In genomic region chr19:45792482-45793177, GRCh38 we compare ENCODE assay signal across 1 cellular context.
TF ChIP-seq lines count a peak whose summit lies in the region.

DMWD (minus strand) TSS chr19:45792845; CDS start chr19:45792756, 89 bp downstream.

TF ChIP-seq in WTC11, 78 proteins besides CTCF, POLR2A, EP300 and RAD21 (continued from another document):
- TF ChIP-seq E2F1 (CRISPR knock-in tag; IDR thresholded peaks at IDR 0.05) (no peak), CBFB (CRISPR knock-in tag; IDR thresholded peaks at IDR 0.05; ENCODE audit: low read depth) (no peak), ATF2 (CRISPR knock-in tag; IDR thresholded peaks at IDR 0.05; ENCODE audit: borderline replicate concordance, low read depth) (no peak), RELA (CRISPR knock-in tag; IDR thresholded peaks at IDR 0.05; ENCODE audit: borderline replicate concordance) (no peak), GRHL2 (CRISPR knock-in tag; IDR thresholded peaks at IDR 0.05; ENCODE audit: insufficient replicate concordance, severe bottlenecking) (no peak), ZNF232 (CRISPR knock-in tag; IDR thresholded peaks at IDR 0.05) (no peak), FOXJ3 (CRISPR knock-in tag; IDR thresholded peaks at IDR 0.05; ENCODE audit: borderline replicate concordance) (no peak), FOXP4 (CRISPR knock-in tag; IDR thresholded peaks at IDR 0.05) (no peak), SP1 (CRISPR knock-in tag; conservative IDR thresholded peaks at IDR 0.05) (peak; percentile 90), GTF2I (CRISPR knock-in tag; conservative IDR thresholded peaks at IDR 0.05) (no peak), ZNF219 (CRISPR knock-in tag; IDR thresholded peaks at IDR 0.05; ENCODE audit: borderline replicate concordance) (peak; percentile 14; the same call in 1 of the 2 replicates), ZNF416 (CRISPR knock-in tag; IDR thresholded peaks at IDR 0.05) (peak; percentile 88; the same call in 1 of the 2 replicates), ZNF317 (CRISPR knock-in tag; IDR thresholded peaks at IDR 0.05; ENCODE audit: borderline replicate concordance, low read depth) (no peak), ZMAT4 (CRISPR knock-in tag; IDR thresholded peaks at IDR 0.05) (no peak), PRDM15 (CRISPR knock-in tag; IDR thresholded peaks at IDR 0.05) (no peak), RORB (CRISPR knock-in tag; IDR thresholded peaks at IDR 0.05) (no peak), NFYB (CRISPR knock-in tag; conservative IDR thresholded peaks at IDR 0.05; ENCODE audit: low read depth) (peak; percentile 43; the same call in 1 of the 2 replicates), TCF7 (CRISPR knock-in tag; IDR thresholded peaks at IDR 0.05; ENCODE audit: low read depth) (no peak), KAT7 (CRISPR knock-in tag; IDR thresholded peaks at IDR 0.05; ENCODE audit: borderline replicate concordance) (0 out of 2 replicates have a peak, but pooled peaks have one; percentile 70), ERG (CRISPR knock-in tag; IDR thresholded peaks at IDR 0.05) (no peak), TEAD1 (CRISPR knock-in tag; IDR thresholded peaks at IDR 0.05) (no peak), STAT6 (CRISPR knock-in tag; conservative IDR thresholded peaks at IDR 0.05; ENCODE audit: low read depth) (no peak), HMGA2 (CRISPR knock-in tag; IDR thresholded peaks at IDR 0.05) (no peak), ZBTB43 (CRISPR knock-in tag; IDR thresholded peaks at IDR 0.05) (no peak), USF2 (CRISPR knock-in tag; IDR thresholded peaks at IDR 0.05) (no peak), CREM (CRISPR knock-in tag; IDR thresholded peaks at IDR 0.05) (no peak), ZNF396 (CRISPR knock-in tag; IDR thresholded peaks at IDR 0.05; ENCODE audit: borderline replicate concordance) (no peak), NR3C1 (CRISPR knock-in tag; conservative IDR thresholded peaks at IDR 0.05; ENCODE audit: low read depth) (no peak), E2F4 (CRISPR knock-in tag; IDR thresholded peaks at IDR 0.05; ENCODE audit: borderline replicate concordance, low read depth) (no peak), JAZF1 (CRISPR knock-in tag; IDR thresholded peaks at IDR 0.05) (no peak), ZNF423 (CRISPR knock-in tag; IDR thresholded peaks at IDR 0.05) (no peak), GABPB1 (CRISPR knock-in tag; IDR thresholded peaks at IDR 0.05) (no peak)
TF ChIP-seq in WTC11: peak in this region for 7.
